10 cellular contexts compared by ENCODE assay signal in genomic region chr11:34266090-34266912, GRCh38.
DNase-seq lines count a peak whose midpoint lies in the region; ATAC-seq and TF ChIP-seq lines count a peak whose summit lies in the region.
"Had no signal": no experiment of that assay in that cellular context is flagged by ENCODE, and none has a peak within 500 bp of the region (broad histone marks: within the 10 kb centered on the region; RNA-seq: fewer than 3 reads in every experiment).

No MANE protein-coding gene starts in this region.

- H3K27ac ChIP-seq in thyroid gland, result peak overlapping the region; percentile 61 to 72 (median 70)
- H3K27ac ChIP-seq: C4-2B had no signal

- peaks cover 14% of the 10 kb centered on the region for H3K4me1 Mint-ChIP-seq in T-helper 2 cell treated with Interferon-gamma antibody and Interleukin-4, amounts not matched to agents 5 μg/mL and 100 μg/mL, for 36 hours (ENCODE audit: low read depth)
- H3K4me1 Mint-ChIP-seq in activated B cell treated with CpG ODN at 0.5 μM for 24 hours, result peaks cover 10% of the 10 kb centered on the region

- DNase-seq in T-helper 2 cell treated with Interferon-gamma antibody and Interleukin-4, amounts not matched to agents 5 μg/mL and 100 μg/mL, for 36 hours (ENCODE audit: low spot score), result no peak
- DNase-seq in T-helper 2 cell (no peak), activated B cell treated with CpG ODN at 0.5 μM for 24 hours (no peak), hepatic stellate cell (ENCODE audit: low spot score) (peak; percentile 36), thyroid gland (peak; percentile 86), COLO668 (lab: John Stamatoyannopoulos, UW; ENCODE audit: unreplicated experiment) (no peak)
- DNase-seq in activated naive CD4-positive, alpha-beta T cell treated with anti-CD3 and anti-CD28 coated beads, Interleukin-2, amount 50 U/mL, for 16 hours, result no peak

- no peaks in the 10 kb centered on the region for H3K36me3 ChIP-seq in thyroid gland

- H3K9me3 ChIP-seq in thyroid gland, result no peaks in the 10 kb centered on the region
- H3K9me3 ChIP-seq: body of pancreas had no signal

- intact Hi-C loops in activated B cell treated with CpG ODN at 0.5 μM for 24 hours (cut with micrococcal nuclease), result no loop called here
- intact Hi-C loops in thyroid gland (cut with DNase I), result no loop called here

- peaks cover 31 to 42% of the 10 kb centered on the region in 2 donors for H3K4me1 ChIP-seq in thyroid gland

- H3K4me3 ChIP-seq in thyroid gland (replicated peaks in 1 of 3), result no peak overlapping the region
- H3K4me3 ChIP-seq: body of pancreas had no signal

- H3K9me3 Mint-ChIP-seq in T-helper 2 cell treated with Interferon-gamma antibody and Interleukin-4, amounts not matched to agents 5 μg/mL and 100 μg/mL, for 36 hours, result no peaks in the 10 kb centered on the region
- no peaks in the 10 kb centered on the region for H3K9me3 Mint-ChIP-seq in activated B cell treated with CpG ODN at 0.5 μM for 24 hours

- H3K4me3 Mint-ChIP-seq in T-helper 2 cell treated with Interferon-gamma antibody and Interleukin-4, amounts not matched to agents 5 μg/mL and 100 μg/mL, for 36 hours, result peak overlapping the region; percentile 53
- no peak overlapping the region for H3K4me3 Mint-ChIP-seq in activated B cell treated with CpG ODN at 0.5 μM for 24 hours

- TF ChIP-seq CTCF in activated B cell treated with CpG ODN at 0.5 μM for 24 hours (IDR thresholded peaks at IDR 0.05) (no peak), thyroid gland (IDR thresholded peaks at IDR 0.05) (no peak)

- H3K27me3 ChIP-seq in thyroid gland, result no peaks in the 10 kb centered on the region
- H3K27me3 ChIP-seq: body of pancreas had no signal

- peak overlapping the region; percentile 56 for H3K27ac Mint-ChIP-seq in T-helper 2 cell treated with Interferon-gamma antibody and Interleukin-4, amounts not matched to agents 5 μg/mL and 100 μg/mL, for 36 hours
- peak overlapping the region; percentile 2 for H3K27ac Mint-ChIP-seq in activated B cell treated with CpG ODN at 0.5 μM for 24 hours

- no peaks in the 10 kb centered on the region for H3K36me3 Mint-ChIP-seq in T-helper 2 cell treated with Interferon-gamma antibody and Interleukin-4, amounts not matched to agents 5 μg/mL and 100 μg/mL, for 36 hours (ENCODE audit: low read depth)
- H3K36me3 Mint-ChIP-seq in activated B cell treated with CpG ODN at 0.5 μM for 24 hours (ENCODE audit: low read depth), result no peaks in the 10 kb centered on the region

- POLR2A ChIA-PET in activated B cell treated with CpG ODN at 0.5 μM for 24 hours (lab: Charles Lee), result interaction anchor here (0.7 to 0.8 kb wide), 3 partner anchors 34 to 95 kb away, joined by 4 read pairs; partner anchors contain the start of gene ABTB2

- no peak for TF ChIP-seq POLR2A in thyroid gland (IDR thresholded peaks at IDR 0.05)

- peak; percentile 34 for ATAC-seq in activated B cell treated with CpG ODN at 0.5 μM for 24 hours (ENCODE audit: low read depth)
- no peak for ATAC-seq in HG03342 (IDR thresholded peaks at IDR 0.05; ENCODE audit: unreplicated experiment)
- ATAC-seq: body of pancreas had no signal

- CTCF ChIA-PET in activated B cell treated with CpG ODN at 0.5 μM for 24 hours (lab: Charles Lee), result no interaction called here

- WGBS in thyroid gland, 2 donors, result 44 to 45% methylated on average over 11 of the region's 11 CpGs

- H3K27me3 Mint-ChIP-seq in T-helper 2 cell treated with Interferon-gamma antibody and Interleukin-4, amounts not matched to agents 5 μg/mL and 100 μg/mL, for 36 hours (ENCODE audit: low read depth), result peaks cover 7% of the 10 kb centered on the region
- H3K27me3 Mint-ChIP-seq in activated B cell treated with CpG ODN at 0.5 μM for 24 hours, result no peaks in the 10 kb centered on the region

Comparison
In these comparisons a context has a peak if more than half of its experiments do, and no peak if none do; other contexts are left out.
1. DNase-seq: peak in hepatic stellate cell (single experiment) and thyroid gland (2 of 2); none in T-helper 2 cell treated with Interferon-gamma antibody and Interleukin-4, amounts not matched to agents 5 μg/mL and 100 μg/mL, for 36 hours (single experiment), T-helper 2 cell (0 of 5), activated B cell treated with CpG ODN at 0.5 μM for 24 hours (single experiment), COLO668 (single experiment) and activated naive CD4-positive, alpha-beta T cell treated with anti-CD3 and anti-CD28 coated beads, Interleukin-2, amount 50 U/mL, for 16 hours (single experiment).